In genomic region chr6:57252137-57252536, GRCh38 we compare ENCODE assay signal across 20 cellular contexts. TPM values are rescaled to one million over a fixed set of nuclear protein-coding genes. Genes with fewer than 3 reads are reported as not detected.
DNase-seq lines count a peak whose midpoint lies in the region; ATAC-seq and TF ChIP-seq lines count a peak whose summit lies in the region.
"Had no signal": no experiment of that assay in that cellular context is flagged by ENCODE, and none has a peak within 500 bp of the region (broad histone marks: within the 10 kb centered on the region; RNA-seq: fewer than 3 reads in every experiment).

No MANE protein-coding gene starts in this region.

- H4K20me1 ChIP-seq in GM23248 (ENCODE audit: insufficient read depth) = no peaks in the 10 kb centered on the region
- H4K20me1 ChIP-seq: BLaER1 had no signal

- H3K4me3 Mint-ChIP-seq in nephron = no peak overlapping the region
- no peak overlapping the region for H3K4me3 Mint-ChIP-seq in T-helper 2 cell treated with Interferon-gamma antibody and Interleukin-4, amounts not matched to agents 5 μg/mL and 100 μg/mL, for 36 hours
- H3K4me3 Mint-ChIP-seq: CD8-positive, alpha-beta T cell; GM23338 had no signal

- H3K27me3 Mint-ChIP-seq in nephron (ENCODE audit: low read depth) = no peaks in the 10 kb centered on the region
- H3K27me3 Mint-ChIP-seq in T-helper 2 cell treated with Interferon-gamma antibody and Interleukin-4, amounts not matched to agents 5 μg/mL and 100 μg/mL, for 36 hours (ENCODE audit: low read depth) = no peaks in the 10 kb centered on the region

- TF ChIP-seq CTCF in nephron (IDR thresholded peaks at IDR 0.05; ENCODE audit: unreplicated experiment in 3 of 3) (no peak), thoracic aorta (IDR thresholded peaks at IDR 0.05) (no peak)

- peaks cover 30% of the 10 kb centered on the region for H3K4me1 Mint-ChIP-seq in nephron
- H3K4me1 Mint-ChIP-seq in T-helper 2 cell treated with Interferon-gamma antibody and Interleukin-4, amounts not matched to agents 5 μg/mL and 100 μg/mL, for 36 hours (ENCODE audit: low read depth) = no peaks in the 10 kb centered on the region
- H3K4me1 Mint-ChIP-seq: GM23338 had no signal

- H3K4me2 ChIP-seq in GM23248 (ENCODE audit: unreplicated experiment) = peak overlapping the region; percentile 66
- H3K4me2 ChIP-seq: BLaER1, GM23338 had no signal

- H3K9me3 Mint-ChIP-seq in nephron = no peaks in the 10 kb centered on the region
- H3K9me3 Mint-ChIP-seq in T-helper 2 cell treated with Interferon-gamma antibody and Interleukin-4, amounts not matched to agents 5 μg/mL and 100 μg/mL, for 36 hours = no peaks in the 10 kb centered on the region
- H3K9me3 Mint-ChIP-seq: CD8-positive, alpha-beta T cell; GM23338 had no signal

- no peaks in the 10 kb centered on the region for H3K9me2 ChIP-seq in GM23248 (ENCODE audit: insufficient read depth)

- no peaks in the 10 kb centered on the region for H3K36me3 Mint-ChIP-seq in nephron (ENCODE audit: low read depth)
- H3K36me3 Mint-ChIP-seq in T-helper 2 cell treated with Interferon-gamma antibody and Interleukin-4, amounts not matched to agents 5 μg/mL and 100 μg/mL, for 36 hours (ENCODE audit: low read depth) = no peaks in the 10 kb centered on the region
- H3K36me3 Mint-ChIP-seq: CD8-positive, alpha-beta T cell had no signal

- peak; percentile 61 for ATAC-seq in thoracic aorta (ENCODE audit: insufficient number of reproducible peaks, low FRiP score, low read depth)
- ATAC-seq: CD8-positive, alpha-beta T cell; GM23338; HCT116; K562 had no signal

- H3K79me2 ChIP-seq in GM23248 (ENCODE audit: insufficient read depth) = no peaks in the 10 kb centered on the region

- in situ Hi-C loops in GM23248 (cut with MboI) = no loop called here

- H3K36me3 ChIP-seq in GM23248 (ENCODE audit: low read depth) (no peaks in the 10 kb centered on the region), duodenal mucosa (ENCODE audit: control insufficient read depth in 1 of 2, insufficient read depth in 2 of 2, low read length in 2 of 2) (no peaks in the 10 kb centered on the region), thoracic aorta (no peaks in the 10 kb centered on the region)
- H3K36me3 ChIP-seq: BLaER1 had no signal

- H3K4me1 ChIP-seq in GM23248 (ENCODE audit: insufficient read depth) (peaks cover 37% of the 10 kb centered on the region), duodenal mucosa (ENCODE audit: control insufficient read depth in 1 of 2, insufficient read depth in 2 of 2, low read length in 2 of 2) (no peaks in the 10 kb centered on the region), thoracic aorta (ENCODE audit: control insufficient read depth in 1 of 2, low read depth in 2 of 2) (peaks cover 14 to 32% of the 10 kb centered on the region in 2 donors)
- H3K4me1 ChIP-seq: BLaER1 had no signal

- H3K27me3 ChIP-seq in GM23248 (replicated peaks; ENCODE audit: insufficient read depth) (no peaks in the 10 kb centered on the region), duodenal mucosa (ENCODE audit: control insufficient read depth in 1 of 2, insufficient read depth in 2 of 2, low read length in 2 of 2) (no peaks in the 10 kb centered on the region), thoracic aorta (replicated peaks; ENCODE audit: insufficient read depth) (no peaks in the 10 kb centered on the region)
- H3K27me3 ChIP-seq: BLaER1 had no signal

- no peak overlapping the region for H3K9ac ChIP-seq in GM23248
- no peak overlapping the region for H3K9ac ChIP-seq in duodenal mucosa (ENCODE audit: low read depth in 1 of 2, low read length in 2 of 2)
- H3K9ac ChIP-seq: BLaER1 had no signal

- H3K4me3 ChIP-seq in GM23248 (no peak overlapping the region), duodenal mucosa (ENCODE audit: low read depth in 1 of 2, low read length in 2 of 2) (no peak overlapping the region), thoracic aorta (peak overlapping the region; percentile 11)
- H3K4me3 ChIP-seq: BLaER1, GM23338, K562 had no signal

- no peaks in the 10 kb centered on the region for H3K9me3 ChIP-seq in GM23248 (ENCODE audit: low read depth)
- no peaks in the 10 kb centered on the region for H3K9me3 ChIP-seq in duodenal mucosa (ENCODE audit: control insufficient read depth in 1 of 2, low read length in 2 of 2)
- H3K9me3 ChIP-seq in thoracic aorta = no peaks in the 10 kb centered on the region
- H3K9me3 ChIP-seq: BLaER1 had no signal

- H3K27ac ChIP-seq in GM23248 = peak overlapping the region; percentile 55; the same call in 1 of the 2 replicates
- H3K27ac ChIP-seq in duodenal mucosa (ENCODE audit: low read depth, low read length) = peak overlapping the region; percentile 13
- peak overlapping the region; percentile 51 to 86 for H3K27ac ChIP-seq in thoracic aorta
- H3K27ac ChIP-seq: BLaER1 had no signal

- WGBS in GM23248 (ENCODE audit: low coverage in 1 of 2, low lambda C conversion rate in 2 of 2, missing lambda C conversion rate in 2 of 2), 2 experiments = 91 to 94% methylated on average over 9 of the region's 9 CpGs

- peaks cover 21% of the 10 kb centered on the region for H3F3A ChIP-seq in GM23248 (ENCODE audit: insufficient read depth)

- DNase-seq in GM23248 = no peak
- DNase-seq in thoracic aorta (ENCODE audit: low spot score) = no peak
- DNase-seq in NOMO-1 treated with DMSO at 0.1 percent for 48 hours (lab: John Stamatoyannopoulos, UW; ENCODE audit: unreplicated experiment) = no peak
- DNase-seq in NCI-H2107 (lab: John Stamatoyannopoulos, UW) = no peak
- DNase-seq in NCI-H226 = no peak
- DNase-seq in T-helper 2 cell treated with Interferon-gamma antibody and Interleukin-4, amounts not matched to agents 5 μg/mL and 100 μg/mL, for 36 hours (ENCODE audit: low spot score) = no peak
- DNase-seq: CD8-positive, alpha-beta T cell; DND-41; GDM1; MV-4-11; NCI-H1417; NCI-H1930; NCI-H2171 treated with DMSO at 0.1 percent for 48 hours; NCI-H748 treated with DMSO at 0.1 percent for 48 hours had no signal

- H2AFZ ChIP-seq in GM23248 = no peak overlapping the region

- H3K27ac Mint-ChIP-seq in nephron = peak overlapping the region in 2 of 3 experiments; percentile 38 to 95
- H3K27ac Mint-ChIP-seq in T-helper 2 cell treated with Interferon-gamma antibody and Interleukin-4, amounts not matched to agents 5 μg/mL and 100 μg/mL, for 36 hours = no peak overlapping the region
- H3K27ac Mint-ChIP-seq: CD8-positive, alpha-beta T cell; GM23338 had no signal

RNA-seq across cellular contexts. Expression of gene RAB23, which starts 30.0 kb away (rescaled TPM):
- total RNA-seq in GM23248 (2014; rRNA removed; shearing (Covaris generic)) = 78.6 and 81.7 TPM in 2 replicates
- 46.9 and 49.1 TPM in 2 replicates for polyA plus RNA-seq in GM23248 (2016; fragmentation: Nextera tagmentation; extraction: Ambion mirVana)
- total RNA-seq in thoracic aorta = 10 to 100 TPM; 43.7 to 44.7 TPM

Comparison
In these comparisons a context has a peak if more than half of its experiments do, and no peak if none do; other contexts are left out.
1. H3K27ac ChIP-seq: peak in every context shown above with its lines; median percentile 68 in thoracic aorta; 55 in GM23248; 13 in duodenal mucosa.